ENCODE assay signal across 16 cellular contexts in genomic region chr6:33713786-33714185, GRCh38. TPM values are rescaled to one million over a fixed set of nuclear protein-coding genes. Genes with fewer than 3 reads are reported as not detected.
DNase-seq lines count a peak whose midpoint lies in the region; ATAC-seq and TF ChIP-seq lines count a peak whose summit lies in the region.
"Had no signal": no experiment of that assay in that cellular context is flagged by ENCODE, and none has a peak within 500 bp of the region (broad histone marks: within the 10 kb centered on the region; RNA-seq: fewer than 3 reads in every experiment).

No MANE protein-coding gene starts in this region.

- peaks cover 13% of the 10 kb centered on the region for H4K20me1 ChIP-seq in BLaER1

- peaks cover 18% of the 10 kb centered on the region for H3K36me3 Mint-ChIP-seq in activated T-cell treated with anti-CD3 and anti-CD28 coated beads, Interleukin-2, amount 50 U/mL, for 4 hours (ENCODE audit: insufficient read depth)

- no peak overlapping the region for H3K9ac ChIP-seq in BLaER1

- H3K9me3 ChIP-seq in BLaER1 (no peaks in the 10 kb centered on the region), prostate gland (no peaks in the 10 kb centered on the region)

- H3K4me1 ChIP-seq in BLaER1 (peaks cover 57% of the 10 kb centered on the region), prostate gland (replicated peaks) (peaks cover 32% of the 10 kb centered on the region)

- peaks cover 27% of the 10 kb centered on the region for H3K4me1 Mint-ChIP-seq in activated T-cell treated with anti-CD3 and anti-CD28 coated beads, Interleukin-2, amount 50 U/mL, for 4 hours (ENCODE audit: low read depth)

- H3K27me3 Mint-ChIP-seq in activated T-cell treated with anti-CD3 and anti-CD28 coated beads, Interleukin-2, amount 50 U/mL, for 4 hours (ENCODE audit: low read depth): no peaks in the 10 kb centered on the region
- H3K27me3 Mint-ChIP-seq: CD4-positive, alpha-beta memory T cell had no signal

- no peak for ATAC-seq in activated T-cell treated with anti-CD3 and anti-CD28 coated beads, Interleukin-2, amount 50 U/mL, for 4 hours
- ATAC-seq in HG03039 (IDR thresholded peaks at IDR 0.05; ENCODE audit: unreplicated experiment): no peak
- ATAC-seq: GM23338 had no signal

- no peak overlapping the region for H3K4me3 Mint-ChIP-seq in activated T-cell treated with anti-CD3 and anti-CD28 coated beads, Interleukin-2, amount 50 U/mL, for 4 hours
- H3K4me3 Mint-ChIP-seq: GM23338, H9, HFFc6 had no signal

- H3K4me2 ChIP-seq in BLaER1: peak overlapping the region; percentile 64
- H3K4me2 ChIP-seq: GM23338 had no signal

- intact Hi-C loops in prostate gland (cut with DNase I): loop anchor here (5.0 kb wide), 1 partner anchor 49 kb away; no protein-coding TSS in a partner anchor

- 57% methylated on average over 2 of the region's 2 CpGs for WGBS in prostate gland

- H3K4me3 ChIP-seq in BLaER1 (no peak overlapping the region), LNCaP clone FGC (ENCODE audit: low read depth, low read length) (no peak overlapping the region), prostate gland (no peak overlapping the region)
- H3K4me3 ChIP-seq: GM23338 had no signal

- H3K9me3 Mint-ChIP-seq in activated T-cell treated with anti-CD3 and anti-CD28 coated beads, Interleukin-2, amount 50 U/mL, for 4 hours: no peaks in the 10 kb centered on the region
- H3K9me3 Mint-ChIP-seq: CD4-positive, alpha-beta memory T cell; GM23338; H9; HFFc6 had no signal

- peaks cover 15% of the 10 kb centered on the region for H3K36me3 ChIP-seq in BLaER1
- no peaks in the 10 kb centered on the region for H3K36me3 ChIP-seq in prostate gland

- no peak overlapping the region for H3K27ac ChIP-seq in BLaER1
- H3K27ac ChIP-seq in prostate gland: peak overlapping the region; percentile 53 to 76

- no peak for TF ChIP-seq POLR2A in prostate gland (IDR thresholded peaks at IDR 0.05)

- DNase-seq in LNCaP clone FGC (ENCODE audit: low read depth): peak; percentile 66
- DNase-seq in prostate gland (ENCODE audit: low spot score): no peak
- no peak for DNase-seq in activated T-cell treated with anti-CD3 and anti-CD28 coated beads, Interleukin-2, amount 50 U/mL, for 4 hours
- DNase-seq in activated CD4-positive, alpha-beta T cell treated with anti-CD3 and anti-CD28 coated beads for 48 hours: no peak
- DNase-seq: Calu3; CD4-positive, alpha-beta memory T cell; COR-L47; DMS79 treated with DMSO at 0.1 percent for 48 hours; GF-D8; H9; HFFc6 had no signal

- TF ChIP-seq CTCF in LNCaP clone FGC (IDR thresholded peaks at IDR 0.05; ENCODE audit: control insufficient read depth, extremely low read depth, insufficient read depth): no peak
- no peak for TF ChIP-seq CTCF in prostate gland (IDR thresholded peaks at IDR 0.05)

- H3K27me3 ChIP-seq in BLaER1 (no peaks in the 10 kb centered on the region), prostate gland (replicated peaks; ENCODE audit: insufficient read depth) (no peaks in the 10 kb centered on the region)

RNA-seq across cellular contexts. Expression of gene UQCC2, which starts 2.3 kb away (rescaled TPM):
- total RNA-seq in prostate gland: 10 to 100 TPM; 24.5 to 25.7 TPM
- total RNA-seq in activated T-cell treated with anti-CD3 and anti-CD28 coated beads, Interleukin-2, amount 50 U/mL, for 4 hours: 100 to 1,000 TPM; 108 to 142 (median 110) TPM

RNA-seq across cellular contexts. Expression of gene IP6K3, which starts 32.9 kb away (rescaled TPM):
- total RNA-seq in prostate gland: 1 to 10 TPM; 2.5 to 3.1 TPM
- not detected for total RNA-seq in activated T-cell treated with anti-CD3 and anti-CD28 coated beads, Interleukin-2, amount 50 U/mL, for 4 hours
- total RNA-seq: A673; Calu3; CD4-positive, alpha-beta memory T cell; Daoy had no signal

Comparison
In these comparisons a context has a peak if more than half of its experiments do, and no peak if none do; other contexts are left out.
1. RNA of gene UQCC2, which starts 2.3 kb away (total RNA-seq): 108 to 142 TPM in activated T-cell treated with anti-CD3 and anti-CD28 coated beads, Interleukin-2, amount 50 U/mL, for 4 hours; 24.5 to 25.7 TPM in prostate gland; every median in the first group is over 4 times any median in the second.